ENCODE assay signal across 1 cellular context in genomic region chr17:2401426-2402221, GRCh38.
A peak's percentile ranks its signal among the peaks of the same experiment; 100 is the strongest.
TF ChIP-seq lines count a peak whose summit lies in the region.

No MANE protein-coding gene starts in this region.

TF ChIP-seq in K562, 482 proteins besides CTCF, POLR2A, EP300 and RAD21 (continued from another document):
- 0 out of 2 replicates have a peak, but pooled peaks have one; percentile 55 for TF ChIP-seq AFF4 (CRISPR knock-in tag; IDR thresholded peaks at IDR 0.05)
- peak; percentile 88 for TF ChIP-seq SP1 (CRISPR knock-in tag; IDR thresholded peaks at IDR 0.05)
- peak; percentile 96 for TF ChIP-seq NKRF (IDR thresholded peaks at IDR 0.05; ENCODE audit: borderline replicate concordance)
- peak; percentile 79 for TF ChIP-seq MYC (IDR thresholded peaks at IDR 0.05; ENCODE audit: low read depth, low read length)
- no peak for TF ChIP-seq MYC (CRISPR knock-in tag; IDR thresholded peaks at IDR 0.05; ENCODE audit: borderline replicate concordance, low read depth)
- no peak for TF ChIP-seq MCM7 (IDR thresholded peaks at IDR 0.05)
- TF ChIP-seq GABPA (tag; conservative IDR thresholded peaks at IDR 0.05; ENCODE audit: low read depth), result peak; percentile 44
- TF ChIP-seq TOE1 (IDR thresholded peaks at IDR 0.05; ENCODE audit: borderline replicate concordance), result peak; percentile 98
- TF ChIP-seq TOE1 (CRISPR knock-in tag; IDR thresholded peaks at IDR 0.05; ENCODE audit: borderline replicate concordance, low read depth), result no peak
- TF ChIP-seq HBP1 (CRISPR knock-in tag; IDR thresholded peaks at IDR 0.05), result no peak
- no peak; a peak in 1 of 4 replicates for TF ChIP-seq KDM4B (IDR thresholded peaks at IDR 0.05; ENCODE audit: borderline replicate concordance in 2 of 2, low read depth in 1 of 2)
- TF ChIP-seq RB1 (IDR thresholded peaks at IDR 0.05; ENCODE audit: low read depth), result peak; percentile 6; the same call in 1 of the 2 replicates
- no peak for TF ChIP-seq EHMT2 (IDR thresholded peaks at IDR 0.05)
- TF ChIP-seq NEUROD1 (IDR thresholded peaks at IDR 0.05; ENCODE audit: borderline replicate concordance, low read depth, low read length, partially characterized antibody), result peak; percentile 99
- TF ChIP-seq PRDM10 (IDR thresholded peaks at IDR 0.05; ENCODE audit: partially characterized antibody), result peak; percentile 94
- TF ChIP-seq ARID4B (CRISPR knock-in tag; IDR thresholded peaks at IDR 0.05), result peak; percentile 82
- peak; percentile 82 for TF ChIP-seq CEBPG (CRISPR knock-in tag; IDR thresholded peaks at IDR 0.05)
- peak; percentile 79 to 89 for TF ChIP-seq CEBPG (tag; conservative IDR thresholded peaks at IDR 0.05 in 1 of 2, IDR thresholded peaks at IDR 0.05 in 1 of 2)
- no peak for TF ChIP-seq MGA (IDR thresholded peaks at IDR 0.05)
- TF ChIP-seq ARHGAP35 (IDR thresholded peaks at IDR 0.05; ENCODE audit: partially characterized antibody), result no peak
- 0 out of 2 replicates have a peak, but pooled peaks have one; percentile 30 for TF ChIP-seq PTBP1 (IDR thresholded peaks at IDR 0.05; ENCODE audit: low read depth, low read length)
